Comparison of ENCODE assay signal across 13 cellular contexts in genomic region chr2:98015681-98016080, GRCh38. TPM values are rescaled to one million over a fixed set of nuclear protein-coding genes. Genes with fewer than 3 reads are reported as not detected.
DNase-seq lines count a peak whose midpoint lies in the region; ATAC-seq and TF ChIP-seq lines count a peak whose summit lies in the region.
"Had no signal": no experiment of that assay in that cellular context is flagged by ENCODE, and none has a peak within 500 bp of the region (broad histone marks: within the 10 kb centered on the region; RNA-seq: fewer than 3 reads in every experiment).

No MANE protein-coding gene starts in this region.

- no peak overlapping the region for H2AFZ ChIP-seq in Karpas-422 (ENCODE audit: low read length)
- peak overlapping the region; percentile 51; the same call in 1 of the 2 replicates for H2AFZ ChIP-seq in OCI-LY3 (ENCODE audit: low read depth, low read length)

- TF ChIP-seq POLR2A in Peyer's patch (IDR thresholded peaks at IDR 0.05): no peak

- H3K9ac ChIP-seq in BLaER1 treated with 17β-estradiol and CSF1 and Interleukin-3, amounts not matched to agents 10 nM and 100 nM: no peak overlapping the region
- no peak overlapping the region for H3K9ac ChIP-seq in Karpas-422 (ENCODE audit: low read length)
- peak overlapping the region; percentile 84 for H3K9ac ChIP-seq in OCI-LY3 (ENCODE audit: low read length)

- peaks cover 46 to 72% (median 53%) of the 10 kb centered on the region in 3 donors for H3K4me1 Mint-ChIP-seq in naive B cell

- peaks cover 0 to 71% (median 0%) of the 10 kb centered on the region in 11 experiments; a peak in 4 of 22 replicates for H3K27me3 ChIP-seq in BLaER1 treated with 17β-estradiol and CSF1 and Interleukin-3, amounts not matched to agents 10 nM and 100 nM
- H3K27me3 ChIP-seq in Karpas-422 (ENCODE audit: low read length) (no peaks in the 10 kb centered on the region), OCI-LY3 (ENCODE audit: low read depth, low read length) (no peaks in the 10 kb centered on the region), Peyer's patch (no peaks in the 10 kb centered on the region)
- H3K27me3 ChIP-seq: SJSA1 had no signal

- H3K36me3 ChIP-seq in BLaER1 treated with 17β-estradiol and CSF1 and Interleukin-3, amounts not matched to agents 10 nM and 100 nM: no peaks in the 10 kb centered on the region
- H3K36me3 ChIP-seq in Karpas-422 (ENCODE audit: insufficient read depth, low read length) (no peaks in the 10 kb centered on the region), OCI-LY3 (replicated peaks; ENCODE audit: low read depth, low read length) (peaks cover 7% of the 10 kb centered on the region), Peyer's patch (no peaks in the 10 kb centered on the region)
- H3K36me3 ChIP-seq: SJSA1 had no signal

- H3K4me3 ChIP-seq in BLaER1 treated with 17β-estradiol and CSF1 and Interleukin-3, amounts not matched to agents 10 nM and 100 nM: no peak overlapping the region
- H3K4me3 ChIP-seq in Karpas-422 (ENCODE audit: low read length) (no peak overlapping the region), OCI-LY3 (ENCODE audit: low read length) (no peak overlapping the region), Peyer's patch (no peak overlapping the region)
- H3K4me3 ChIP-seq: SJSA1 had no signal

- H3K27ac Mint-ChIP-seq in naive B cell: peak overlapping the region in 5 of 6 donors; percentile 65 to 92 (median 86)
- H3K27ac Mint-ChIP-seq: CD4-positive, alpha-beta T cell had no signal

- H3K4me1 ChIP-seq in BLaER1 treated with 17β-estradiol and CSF1 and Interleukin-3, amounts not matched to agents 10 nM and 100 nM: peaks cover 33 to 56% (median 43%) of the 10 kb centered on the region in 10 experiments
- H3K4me1 ChIP-seq in Karpas-422 (ENCODE audit: low read length) (peaks cover 55% of the 10 kb centered on the region), OCI-LY3 (ENCODE audit: low read length) (peaks cover 69% of the 10 kb centered on the region), Peyer's patch (peaks cover 0 to 25% (median 4%) of the 10 kb centered on the region in 4 donors)

- no peaks in the 10 kb centered on the region for H3K27me3 Mint-ChIP-seq in naive B cell
- H3K27me3 Mint-ChIP-seq: CD4-positive, alpha-beta T cell had no signal

- H3K36me3 Mint-ChIP-seq in naive B cell: no peaks in the 10 kb centered on the region

- H3K9me3 Mint-ChIP-seq in naive B cell: peaks cover 0 to 3% (median 0%) of the 10 kb centered on the region in 7 donors
- H3K9me3 Mint-ChIP-seq: CD4-positive, alpha-beta T cell had no signal

- H3K4me3 Mint-ChIP-seq in naive B cell: peak overlapping the region in 2 of 8 donors; percentile 8 to 47
- H3K4me3 Mint-ChIP-seq: CD4-positive, alpha-beta T cell had no signal

- H3K9me2 ChIP-seq in Karpas-422 (replicated peaks; ENCODE audit: insufficient read depth, low read length): no peaks in the 10 kb centered on the region

- H4K20me1 ChIP-seq in BLaER1 treated with 17β-estradiol and CSF1 and Interleukin-3, amounts not matched to agents 10 nM and 100 nM: no peaks in the 10 kb centered on the region
- H4K20me1 ChIP-seq in Karpas-422 (ENCODE audit: insufficient read depth, low read depth, low read length) (no peaks in the 10 kb centered on the region), OCI-LY3 (ENCODE audit: insufficient read depth, low read length) (no peaks in the 10 kb centered on the region)

- peak; percentile 28; the same call in 1 of the 2 replicates for TF ChIP-seq CTCF in OCI-LY3 (IDR thresholded peaks at IDR 0.05; ENCODE audit: low read depth, low read length)
- TF ChIP-seq CTCF in Peyer's patch (IDR thresholded peaks at IDR 0.05): no peak

- H3K9me3 ChIP-seq in BLaER1 treated with 17β-estradiol and CSF1 and Interleukin-3, amounts not matched to agents 10 nM and 100 nM (replicated peaks in 1 of 11): peaks cover 0 to 18% (median 6%) of the 10 kb centered on the region in 11 experiments; a peak in 13 of 22 replicates
- no peaks in the 10 kb centered on the region for H3K9me3 ChIP-seq in Karpas-422 (ENCODE audit: low read length)
- no peaks in the 10 kb centered on the region for H3K9me3 ChIP-seq in OCI-LY3 (ENCODE audit: insufficient read depth, low read length)
- H3K9me3 ChIP-seq in Peyer's patch: no peaks in the 10 kb centered on the region
- H3K9me3 ChIP-seq: SJSA1 had no signal

- peak overlapping the region in 4 of 11 experiments; percentile 17 to 89 (median 60); a peak in 7 of 22 replicates for H3K4me2 ChIP-seq in BLaER1 treated with 17β-estradiol and CSF1 and Interleukin-3, amounts not matched to agents 10 nM and 100 nM
- H3K4me2 ChIP-seq in Karpas-422 (ENCODE audit: low read depth, low read length, poor library complexity, severe bottlenecking): no peak overlapping the region
- H3K4me2 ChIP-seq in OCI-LY3 (ENCODE audit: low read length): peak overlapping the region; percentile 94

- H3K27ac ChIP-seq in BLaER1 treated with 17β-estradiol and CSF1 and Interleukin-3, amounts not matched to agents 10 nM and 100 nM: peak overlapping the region in 7 of 11 experiments; percentile 8 to 95 (median 44); a peak in 6 of 22 replicates
- H3K27ac ChIP-seq in Karpas-422 (ENCODE audit: low read length) (no peak overlapping the region), OCI-LY3 (ENCODE audit: low read length) (peak overlapping the region; percentile 99), Peyer's patch (peak overlapping the region in 1 of 4 donors; percentile 79)
- H3K27ac ChIP-seq: SJSA1 had no signal

- DNase-seq in Karpas-422: peak; percentile 57
- no peak for DNase-seq in naive B cell
- DNase-seq in activated naive CD4-positive, alpha-beta T cell treated with anti-CD3 and anti-CD28 coated beads, Interleukin-2, amount 50 U/mL, for 16 hours: no peak
- no peak for DNase-seq in Peyer's patch
- no peak for DNase-seq in NCI-H82 treated with DMSO at 0.1 percent for 48 hours (lab: John Stamatoyannopoulos, UW; ENCODE audit: unreplicated experiment)
- DNase-seq: CD4-positive, alpha-beta T cell; H7; NCI-H1417 treated with DMSO at 0.1 percent for 48 hours; NCI-H2029; NCI-H748 treated with DMSO at 0.1 percent for 48 hours had no signal

- H3K79me2 ChIP-seq in Karpas-422 (ENCODE audit: low read length) (no peaks in the 10 kb centered on the region), OCI-LY3 (ENCODE audit: low read length) (peaks cover 5% of the 10 kb centered on the region; the same call in 1 of the 2 replicates)

- peak; percentile 15 to 24 for ATAC-seq in naive B cell (ENCODE audit: low read depth in 2 of 2)

RNA-seq across cellular contexts. Expression of gene TMEM131, which starts 19.9 kb away (rescaled TPM):
- total RNA-seq in Karpas-422 (2014; rRNA removed; shearing (Covaris generic); ENCODE audit: low replicate concordance): 11.2 and 20.9 TPM in 2 replicates
- 10 to 100 TPM; 13.4 to 32.9 (median 19.1) TPM for polyA plus RNA-seq in naive B cell (ENCODE audit: low read depth in 6 of 6)
- 10 to 100 TPM; 64.6 to 86.3 (median 74.5) TPM for total RNA-seq in Peyer's patch
